In genomic region chr5:178377583-178378270, GRCh38 we compare ENCODE assay signal across 21 cellular contexts.
"Had no signal": no experiment of that assay in that cellular context is flagged by ENCODE, and none has a peak within 500 bp of the region (broad histone marks: within the 10 kb centered on the region; RNA-seq: fewer than 3 reads in every experiment).

No MANE protein-coding gene starts in this region.

- H3K27me3 ChIP-seq: colonic mucosa, pancreas, right lobe of liver, testis had no signal

- H3K27me3 Mint-ChIP-seq: stimulated activated naive CD8-positive, alpha-beta T cell treated with anti-CD3 and anti-CD28 coated beads, Interleukin-15, amount 100 ng/mL, for 72 hours had no signal

- H3K9me3 ChIP-seq: colonic mucosa, heart right ventricle, pancreas, psoas muscle, right lobe of liver, testis, transverse colon had no signal

- ATAC-seq: heart right ventricle; left colon; left ventricle myocardium superior; pancreas; psoas muscle; stimulated activated naive B cell treated with anti-CD40 and anti-IgM and Interleukin-4, amounts not matched to agents 10 μg/mL and 1 μg/mL and 100 μg/mL, for 72 hours; stimulated activated naive CD8-positive, alpha-beta T cell treated with anti-CD3 and anti-CD28 coated beads, Interleukin-15, amount 100 ng/mL, for 72 hours had no signal

- H3K4me1 ChIP-seq: colonic mucosa, pancreas, psoas muscle, right lobe of liver, testis, transverse colon had no signal

- H3K36me3 Mint-ChIP-seq: immature natural killer cell; stimulated activated naive B cell treated with anti-CD40 and anti-IgM and Interleukin-4, amounts not matched to agents 10 μg/mL and 1 μg/mL and 100 μg/mL, for 72 hours had no signal

- H3K4me1 Mint-ChIP-seq: immature natural killer cell; stimulated activated naive CD8-positive, alpha-beta T cell treated with anti-CD3 and anti-CD28 coated beads, Interleukin-15, amount 100 ng/mL, for 72 hours had no signal

- H3K4me3 Mint-ChIP-seq: immature natural killer cell; neural crest cell; stimulated activated naive B cell treated with anti-CD40 and anti-IgM and Interleukin-4, amounts not matched to agents 10 μg/mL and 1 μg/mL and 100 μg/mL, for 72 hours; stimulated activated naive CD8-positive, alpha-beta T cell treated with anti-CD3 and anti-CD28 coated beads, Interleukin-15, amount 100 ng/mL, for 72 hours had no signal

- H3K9me3 Mint-ChIP-seq: immature natural killer cell; neural crest cell; stimulated activated naive B cell treated with anti-CD40 and anti-IgM and Interleukin-4, amounts not matched to agents 10 μg/mL and 1 μg/mL and 100 μg/mL, for 72 hours; stimulated activated naive CD8-positive, alpha-beta T cell treated with anti-CD3 and anti-CD28 coated beads, Interleukin-15, amount 100 ng/mL, for 72 hours had no signal

- H3K4me3 ChIP-seq: colonic mucosa, heart right ventricle, lung, pancreas, psoas muscle, right lobe of liver, testis, transverse colon had no signal

- H3K36me3 ChIP-seq: colonic mucosa, heart right ventricle, pancreas, right lobe of liver, transverse colon had no signal

- DNase-seq: cerebellar nuclear complex; colonic mucosa; effector CD4-positive, alpha-beta T cell; foreskin melanocyte; heart right ventricle; immature natural killer cell; left colon; left ventricle myocardium superior; midbrain; nucleus accumbens; psoas muscle; stimulated activated CD4-positive, alpha-beta T cell treated with anti-CD3 and anti-CD28 coated beads, Interleukin-2, amount 100 ng/mL, for 24 hours; stimulated activated CD4-positive, alpha-beta T cell treated with anti-CD3 and anti-CD28 coated beads, Interleukin-4, amount 100 ng/mL, for 4 hours; stimulated activated naive B cell treated with anti-CD40 and anti-IgM and Interleukin-4, amounts not matched to agents 10 μg/mL and 1 μg/mL and 100 μg/mL, for 72 hours; stimulated activated naive CD8-positive, alpha-beta T cell treated with anti-CD3 and anti-CD28 coated beads, Interleukin-15, amount 100 ng/mL, for 72 hours; testis; transverse colon had no signal

- H3K27ac ChIP-seq: colonic mucosa, heart right ventricle, pancreas, psoas muscle, right lobe of liver, testis, transverse colon had no signal

- H3K27ac Mint-ChIP-seq: immature natural killer cell; stimulated activated naive B cell treated with anti-CD40 and anti-IgM and Interleukin-4, amounts not matched to agents 10 μg/mL and 1 μg/mL and 100 μg/mL, for 72 hours had no signal
